In genomic region chr2:157246212-157247067, GRCh38 we compare ENCODE assay signal across 1 cellular context.
A peak's percentile ranks its signal among the peaks of the same experiment; 100 is the strongest.
TF ChIP-seq lines count a peak whose summit lies in the region.

No MANE protein-coding gene starts in this region.

TF ChIP-seq in GM12878, 131 proteins besides CTCF, POLR2A, EP300 and RAD21 (continued from another document):
- TF ChIP-seq, protein P1, sequence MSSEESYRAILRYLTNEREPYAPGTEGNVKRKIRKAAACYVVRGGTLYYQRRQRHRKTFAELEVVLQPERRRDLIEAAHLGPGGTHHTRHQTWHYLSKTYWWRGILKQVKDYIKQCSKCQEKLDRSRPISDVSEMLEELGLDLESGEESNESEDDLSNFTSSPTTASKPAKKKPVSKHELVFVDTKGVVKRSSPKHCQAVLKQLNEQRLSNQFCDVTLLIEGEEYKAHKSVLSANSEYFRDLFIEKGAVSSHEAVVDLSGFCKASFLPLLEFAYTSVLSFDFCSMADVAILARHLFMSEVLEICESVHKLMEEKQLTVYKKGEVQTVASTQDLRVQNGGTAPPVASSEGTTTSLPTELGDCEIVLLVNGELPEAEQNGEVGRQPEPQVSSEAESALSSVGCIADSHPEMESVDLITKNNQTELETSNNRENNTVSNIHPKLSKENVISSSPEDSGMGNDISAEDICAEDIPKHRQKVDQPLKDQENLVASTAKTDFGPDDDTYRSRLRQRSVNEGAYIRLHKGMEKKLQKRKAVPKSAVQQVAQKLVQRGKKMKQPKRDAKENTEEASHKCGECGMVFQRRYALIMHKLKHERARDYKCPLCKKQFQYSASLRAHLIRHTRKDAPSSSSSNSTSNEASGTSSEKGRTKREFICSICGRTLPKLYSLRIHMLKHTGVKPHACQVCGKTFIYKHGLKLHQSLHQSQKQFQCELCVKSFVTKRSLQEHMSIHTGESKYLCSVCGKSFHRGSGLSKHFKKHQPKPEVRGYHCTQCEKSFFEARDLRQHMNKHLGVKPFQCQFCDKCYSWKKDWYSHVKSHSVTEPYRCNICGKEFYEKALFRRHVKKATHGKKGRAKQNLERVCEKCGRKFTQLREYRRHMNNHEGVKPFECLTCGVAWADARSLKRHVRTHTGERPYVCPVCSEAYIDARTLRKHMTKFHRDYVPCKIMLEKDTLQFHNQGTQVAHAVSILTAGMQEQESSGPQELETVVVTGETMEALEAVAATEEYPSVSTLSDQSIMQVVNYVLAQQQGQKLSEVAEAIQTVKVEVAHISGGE (CRISPR knock-in tag; IDR thresholded peaks at IDR 0.05): no peak
- TF ChIP-seq CHD2 (IDR thresholded peaks at IDR 0.05; ENCODE audit: borderline replicate concordance, low read depth, low read length) (peak; percentile 37; the same call in 1 of the 2 replicates), GABPA (IDR thresholded peaks at IDR 0.05; ENCODE audit: low read depth) (0 out of 2 replicates have a peak, but pooled peaks have one; percentile 41), GATAD2B (conservative IDR thresholded peaks at IDR 0.05; ENCODE audit: low read depth) (no peak), FOS (IDR thresholded peaks at IDR 0.05; ENCODE audit: borderline replicate concordance, extremely low read depth, insufficient read length) (no peak)
- TF ChIP-seq, protein P2, sequence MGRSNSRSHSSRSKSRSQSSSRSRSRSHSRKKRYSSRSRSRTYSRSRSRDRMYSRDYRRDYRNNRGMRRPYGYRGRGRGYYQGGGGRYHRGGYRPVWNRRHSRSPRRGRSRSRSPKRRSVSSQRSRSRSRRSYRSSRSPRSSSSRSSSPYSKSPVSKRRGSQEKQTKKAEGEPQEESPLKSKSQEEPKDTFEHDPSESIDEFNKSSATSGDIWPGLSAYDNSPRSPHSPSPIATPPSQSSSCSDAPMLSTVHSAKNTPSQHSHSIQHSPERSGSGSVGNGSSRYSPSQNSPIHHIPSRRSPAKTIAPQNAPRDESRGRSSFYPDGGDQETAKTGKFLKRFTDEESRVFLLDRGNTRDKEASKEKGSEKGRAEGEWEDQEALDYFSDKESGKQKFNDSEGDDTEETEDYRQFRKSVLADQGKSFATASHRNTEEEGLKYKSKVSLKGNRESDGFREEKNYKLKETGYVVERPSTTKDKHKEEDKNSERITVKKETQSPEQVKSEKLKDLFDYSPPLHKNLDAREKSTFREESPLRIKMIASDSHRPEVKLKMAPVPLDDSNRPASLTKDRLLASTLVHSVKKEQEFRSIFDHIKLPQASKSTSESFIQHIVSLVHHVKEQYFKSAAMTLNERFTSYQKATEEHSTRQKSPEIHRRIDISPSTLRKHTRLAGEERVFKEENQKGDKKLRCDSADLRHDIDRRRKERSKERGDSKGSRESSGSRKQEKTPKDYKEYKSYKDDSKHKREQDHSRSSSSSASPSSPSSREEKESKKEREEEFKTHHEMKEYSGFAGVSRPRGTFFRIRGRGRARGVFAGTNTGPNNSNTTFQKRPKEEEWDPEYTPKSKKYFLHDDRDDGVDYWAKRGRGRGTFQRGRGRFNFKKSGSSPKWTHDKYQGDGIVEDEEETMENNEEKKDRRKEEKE (IDR thresholded peaks at IDR 0.05): no peak
- TF ChIP-seq, protein P3, sequence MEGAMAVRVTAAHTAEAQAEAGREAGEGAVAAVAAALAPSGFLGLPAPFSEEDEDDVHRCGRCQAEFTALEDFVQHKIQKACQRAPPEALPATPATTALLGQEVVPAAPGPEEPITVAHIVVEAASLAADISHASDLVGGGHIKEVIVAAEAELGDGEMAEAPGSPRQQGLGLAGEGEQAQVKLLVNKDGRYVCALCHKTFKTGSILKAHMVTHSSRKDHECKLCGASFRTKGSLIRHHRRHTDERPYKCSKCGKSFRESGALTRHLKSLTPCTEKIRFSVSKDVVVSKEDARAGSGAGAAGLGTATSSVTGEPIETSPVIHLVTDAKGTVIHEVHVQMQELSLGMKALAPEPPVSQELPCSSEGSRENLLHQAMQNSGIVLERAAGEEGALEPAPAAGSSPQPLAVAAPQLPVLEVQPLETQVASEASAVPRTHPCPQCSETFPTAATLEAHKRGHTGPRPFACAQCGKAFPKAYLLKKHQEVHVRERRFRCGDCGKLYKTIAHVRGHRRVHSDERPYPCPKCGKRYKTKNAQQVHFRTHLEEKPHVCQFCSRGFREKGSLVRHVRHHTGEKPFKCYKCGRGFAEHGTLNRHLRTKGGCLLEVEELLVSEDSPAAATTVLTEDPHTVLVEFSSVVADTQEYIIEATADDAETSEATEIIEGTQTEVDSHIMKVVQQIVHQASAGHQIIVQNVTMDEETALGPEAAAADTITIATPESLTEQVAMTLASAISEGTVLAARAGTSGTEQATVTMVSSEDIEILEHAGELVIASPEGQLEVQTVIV (IDR thresholded peaks at IDR 0.05; ENCODE audit: borderline replicate concordance, partially characterized antibody): no peak
TF ChIP-seq in GM12878: peak in this region for 25.
